ENCODE assay signal across 8 cellular contexts in the genomic region with DNA sequence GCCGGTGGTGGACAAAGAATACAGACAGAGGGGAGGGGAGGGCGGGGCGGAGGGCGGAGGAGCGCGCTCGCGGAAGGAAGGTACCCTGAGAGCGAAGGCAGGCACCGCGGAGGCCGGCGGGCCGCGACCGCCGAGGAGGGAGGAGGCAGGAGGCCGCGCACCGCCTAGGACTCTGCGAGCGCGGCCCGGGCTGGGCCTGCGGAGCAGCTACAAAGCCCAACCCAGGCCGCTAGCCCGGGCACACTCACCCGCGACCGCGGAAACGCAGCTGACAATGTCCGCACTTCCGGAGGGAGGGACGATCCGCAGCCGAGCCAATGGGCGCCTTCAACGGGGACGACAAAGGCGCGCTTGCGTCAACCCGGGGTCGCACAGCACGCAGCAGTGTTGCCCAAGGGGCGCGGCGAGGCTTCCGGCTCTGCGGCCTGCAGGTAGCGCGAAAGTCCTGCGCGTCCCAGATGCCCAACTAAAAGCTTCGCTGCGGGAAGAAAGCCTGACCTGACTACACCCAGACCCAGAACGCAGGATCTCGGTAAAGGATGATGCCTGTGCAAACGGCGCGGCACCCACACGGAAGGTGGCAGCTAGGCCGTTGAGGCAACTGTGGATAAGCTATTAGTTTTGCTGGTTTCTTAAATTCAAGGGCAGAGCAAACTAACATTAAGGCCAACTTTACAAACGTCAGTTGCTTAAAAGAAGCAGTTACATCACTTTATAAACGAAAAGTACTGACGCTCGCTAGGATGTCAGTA. TPM values are rescaled to one million over a fixed set of nuclear protein-coding genes. Genes with fewer than 3 reads are reported as not detected.
A peak's percentile ranks its signal among the peaks of the same experiment; 100 is the strongest.
DNase-seq lines count a peak whose midpoint lies in the region; ATAC-seq and TF ChIP-seq lines count a peak whose summit lies in the region.

TSS of gene C18orf32 (minus strand) at position 276 of the 752 bp plus-strand sequence. CDS start 3,486 bp downstream, outside the sequence.

- H3K4me2 ChIP-seq in DOHH2 (ENCODE audit: low read length) = peak within 1 kb of the TSS; percentile 92
- H3K4me2 ChIP-seq in GM23338 = peak within 1 kb of the TSS; percentile 94

- H3K27me3 Mint-ChIP-seq in GM23338 (ENCODE audit: insufficient read depth, low read depth, poor library complexity) (peaks cover 18% of the 10 kb centered on the region), natural killer cell (ENCODE audit: low read depth in 2 of 2) (no peaks in the 10 kb centered on the region)

- no peaks in the 10 kb centered on the region for H3K9me2 ChIP-seq in DOHH2 (replicated peaks; ENCODE audit: control insufficient read depth, low read length)
- H3K9me2 ChIP-seq in GM23338 (ENCODE audit: insufficient read depth) = no peaks in the 10 kb centered on the region

- intact Hi-C loops in natural killer cell (cut with micrococcal nuclease) = loop anchor here (2.0 to 10.0 kb wide), 3 partner anchors 325 to 534 kb away; partner anchors contain the start of gene ACAA2

- H3K36me3 Mint-ChIP-seq in GM23338 (ENCODE audit: low read depth) (peaks cover 61% of the 10 kb centered on the region), natural killer cell (peaks cover 28% of the 10 kb centered on the region)

- H3K36me3 ChIP-seq in DOHH2 (ENCODE audit: control insufficient read depth, low read length) = peaks cover 71% of the 10 kb centered on the region
- H3K36me3 ChIP-seq in GM23338 (ENCODE audit: insufficient read depth) = peaks cover 45% of the 10 kb centered on the region

- H3K79me2 ChIP-seq in DOHH2 (ENCODE audit: control insufficient read depth, low read length) = peaks cover 59% of the 10 kb centered on the region
- peaks cover 59% of the 10 kb centered on the region for H3K79me2 ChIP-seq in GM23338 (replicated peaks; ENCODE audit: insufficient read depth)

- H3K9me3 ChIP-seq in DOHH2 (ENCODE audit: control insufficient read depth, insufficient read depth, low read length) = no peaks in the 10 kb centered on the region

- H3K27ac ChIP-seq in DOHH2 (ENCODE audit: low read depth, low read length) = peak within 1 kb of the TSS; percentile 74
- peak within 1 kb of the TSS; percentile 70 for H3K27ac ChIP-seq in GM23338 (ENCODE audit: low read depth)

- peak; percentile 94 for ATAC-seq in GM23338
- peak; percentile 89 to 97 (median 92) for ATAC-seq in natural killer cell

- peaks cover 54% of the 10 kb centered on the region for H3F3A ChIP-seq in DOHH2 (ENCODE audit: control insufficient read depth, insufficient read depth)
- H3F3A ChIP-seq in GM23338 (replicated peaks; ENCODE audit: low read depth) = peaks cover 45% of the 10 kb centered on the region

- H3K9me3 Mint-ChIP-seq in GM23338 = no peaks in the 10 kb centered on the region
- no peaks in the 10 kb centered on the region for H3K9me3 Mint-ChIP-seq in natural killer cell

- peak; percentile 97 for DNase-seq in GM23338 (ENCODE audit: low spot score)
- DNase-seq in LHCN-M2 (ENCODE audit: low read depth) = peak; percentile 91
- DNase-seq in RPMI8226 = peak; percentile 98
- DNase-seq in activated T-helper 1 cell treated with anti-CD3 and anti-CD28 coated beads, Interleukin-2, amount 50 U/mL, for 16 hours (ENCODE audit: low read depth in 1 of 2, low spot score in 1 of 2) = peak; percentile 86 to 89
- peak; percentile 91 for DNase-seq in fibroblast of mammary gland (ENCODE audit: low read depth)
- DNase-seq in natural killer cell = peak; percentile 94
- peak; percentile 93 for DNase-seq in stimulated activated naive CD4-positive, alpha-beta T cell treated with Interleukin-2 at 50 U/mL for 16 hours (lab: John Stamatoyannopoulos, UW)

- H3K4me3 ChIP-seq in DOHH2 (ENCODE audit: low read length) (peak within 1 kb of the TSS; percentile 87), GM23338 (peak within 1 kb of the TSS; percentile 88), fibroblast of mammary gland (ENCODE audit: control insufficient read depth, low read depth, low read length) (peak within 1 kb of the TSS; percentile 89)

- H3K4me1 Mint-ChIP-seq in GM23338 (peaks cover 34% of the 10 kb centered on the region), natural killer cell (peaks cover 49 to 67% of the 10 kb centered on the region in 2 donors)

- H3K27me3 ChIP-seq in DOHH2 (ENCODE audit: control insufficient read depth, low read length) (no peaks in the 10 kb centered on the region), GM23338 (ENCODE audit: insufficient read depth) (no peaks in the 10 kb centered on the region)

- H2AFZ ChIP-seq in GM23338 = no peak within 1 kb of the TSS

- H3K4me3 Mint-ChIP-seq in GM23338 (peak within 1 kb of the TSS; percentile 91), natural killer cell (peak within 1 kb of the TSS; percentile 88)

- H3K4me1 ChIP-seq in DOHH2 (ENCODE audit: control insufficient read depth, low read length) = peaks cover 44% of the 10 kb centered on the region
- peaks cover 21% of the 10 kb centered on the region for H3K4me1 ChIP-seq in GM23338 (ENCODE audit: insufficient read depth)

- TF ChIP-seq CTCF in DOHH2 (IDR thresholded peaks at IDR 0.05; ENCODE audit: low read depth, low read length, poor library complexity, severe bottlenecking) (no peak), GM23338 (conservative IDR thresholded peaks at IDR 0.05; ENCODE audit: low read depth in 2 of 2) (no peak), fibroblast of mammary gland (conservative IDR thresholded peaks at IDR 0.05; ENCODE audit: control insufficient read depth, insufficient read depth, low read depth, low read length) (no peak), natural killer cell (IDR thresholded peaks at IDR 0.05) (no peak)

- H4K20me1 ChIP-seq in DOHH2 (ENCODE audit: control insufficient read depth, insufficient read depth, low read depth, low read length) (peaks cover 13% of the 10 kb centered on the region), GM23338 (replicated peaks; ENCODE audit: insufficient read depth) (peaks cover 24% of the 10 kb centered on the region)

- H3K27ac Mint-ChIP-seq in GM23338 (peak within 1 kb of the TSS; percentile 87), natural killer cell (peak within 1 kb of the TSS; percentile 95 to 97)

TF ChIP-seq in GM23338, 12 proteins besides CTCF, POLR2A, EP300 and RAD21:
- TF ChIP-seq STAT1 (IDR thresholded peaks at IDR 0.05; ENCODE audit: unreplicated experiment) = no peak
- TF ChIP-seq NANOG (IDR thresholded peaks at IDR 0.05; ENCODE audit: borderline replicate concordance) = peak; percentile 33; the same call in 1 of the 2 replicates
- TF ChIP-seq, protein P1, sequence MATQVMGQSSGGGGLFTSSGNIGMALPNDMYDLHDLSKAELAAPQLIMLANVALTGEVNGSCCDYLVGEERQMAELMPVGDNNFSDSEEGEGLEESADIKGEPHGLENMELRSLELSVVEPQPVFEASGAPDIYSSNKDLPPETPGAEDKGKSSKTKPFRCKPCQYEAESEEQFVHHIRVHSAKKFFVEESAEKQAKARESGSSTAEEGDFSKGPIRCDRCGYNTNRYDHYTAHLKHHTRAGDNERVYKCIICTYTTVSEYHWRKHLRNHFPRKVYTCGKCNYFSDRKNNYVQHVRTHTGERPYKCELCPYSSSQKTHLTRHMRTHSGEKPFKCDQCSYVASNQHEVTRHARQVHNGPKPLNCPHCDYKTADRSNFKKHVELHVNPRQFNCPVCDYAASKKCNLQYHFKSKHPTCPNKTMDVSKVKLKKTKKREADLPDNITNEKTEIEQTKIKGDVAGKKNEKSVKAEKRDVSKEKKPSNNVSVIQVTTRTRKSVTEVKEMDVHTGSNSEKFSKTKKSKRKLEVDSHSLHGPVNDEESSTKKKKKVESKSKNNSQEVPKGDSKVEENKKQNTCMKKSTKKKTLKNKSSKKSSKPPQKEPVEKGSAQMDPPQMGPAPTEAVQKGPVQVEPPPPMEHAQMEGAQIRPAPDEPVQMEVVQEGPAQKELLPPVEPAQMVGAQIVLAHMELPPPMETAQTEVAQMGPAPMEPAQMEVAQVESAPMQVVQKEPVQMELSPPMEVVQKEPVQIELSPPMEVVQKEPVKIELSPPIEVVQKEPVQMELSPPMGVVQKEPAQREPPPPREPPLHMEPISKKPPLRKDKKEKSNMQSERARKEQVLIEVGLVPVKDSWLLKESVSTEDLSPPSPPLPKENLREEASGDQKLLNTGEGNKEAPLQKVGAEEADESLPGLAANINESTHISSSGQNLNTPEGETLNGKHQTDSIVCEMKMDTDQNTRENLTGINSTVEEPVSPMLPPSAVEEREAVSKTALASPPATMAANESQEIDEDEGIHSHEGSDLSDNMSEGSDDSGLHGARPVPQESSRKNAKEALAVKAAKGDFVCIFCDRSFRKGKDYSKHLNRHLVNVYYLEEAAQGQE (IDR thresholded peaks at IDR 0.05; ENCODE audit: unreplicated experiment) = no peak
- TF ChIP-seq, protein P2, sequence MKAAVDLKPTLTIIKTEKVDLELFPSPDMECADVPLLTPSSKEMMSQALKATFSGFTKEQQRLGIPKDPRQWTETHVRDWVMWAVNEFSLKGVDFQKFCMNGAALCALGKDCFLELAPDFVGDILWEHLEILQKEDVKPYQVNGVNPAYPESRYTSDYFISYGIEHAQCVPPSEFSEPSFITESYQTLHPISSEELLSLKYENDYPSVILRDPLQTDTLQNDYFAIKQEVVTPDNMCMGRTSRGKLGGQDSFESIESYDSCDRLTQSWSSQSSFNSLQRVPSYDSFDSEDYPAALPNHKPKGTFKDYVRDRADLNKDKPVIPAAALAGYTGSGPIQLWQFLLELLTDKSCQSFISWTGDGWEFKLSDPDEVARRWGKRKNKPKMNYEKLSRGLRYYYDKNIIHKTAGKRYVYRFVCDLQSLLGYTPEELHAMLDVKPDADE (IDR thresholded peaks at IDR 0.05) = peak; percentile 60
- TF ChIP-seq CREB1 (CRISPR knock-in tag; IDR thresholded peaks at IDR 0.05; ENCODE audit: low read depth) = peak; percentile 82
- TF ChIP-seq POLR2AphosphoS5 (IDR thresholded peaks at IDR 0.05; ENCODE audit: low read depth) = no peak; the same call in none of the 2 replicates
- no peak for TF ChIP-seq ZNF114 (CRISPR knock-in tag; IDR thresholded peaks at IDR 0.05)

RNA-seq across cellular contexts. Expression of gene C18orf32, which starts in this region (rescaled TPM):
- 22.4 and 25.3 TPM in 2 replicates for total RNA-seq in GM23338 (2014; rRNA removed; shearing (Covaris generic))
- polyA plus RNA-seq in GM23338 (2016; fragmentation: Nextera tagmentation; extraction: Ambion mirVana) = 72.4 and 82.3 TPM in 2 replicates
- total RNA-seq in LHCN-M2 (2014; rRNA removed) (40.9 and 44.9 TPM in 2 replicates), natural killer cell (10 to 100 TPM; 18.8 to 28.0 (median 23.9) TPM)
- polyA plus RNA-seq in LHCN-M2 (2012) = 34.8 TPM

Comparison
In these comparisons a context has a peak if more than half of its experiments do, and no peak if none do; other contexts are left out.
1. Peak in every context shown above with its lines: DNase-seq, ATAC-seq, H3K4me3 ChIP-seq and H3K27ac ChIP-seq.